Comparison of ENCODE assay signal across 8 cellular contexts in genomic region chr5:177134653-177135225, GRCh38. TPM values are rescaled to one million over a fixed set of nuclear protein-coding genes. Genes with fewer than 3 reads are reported as not detected.
DNase-seq lines count a peak whose midpoint lies in the region; ATAC-seq and TF ChIP-seq lines count a peak whose summit lies in the region.

No MANE protein-coding gene starts in this region.

- no peaks in the 10 kb centered on the region for H3K9me3 Mint-ChIP-seq in memory B cell

- 12% methylated on average over 13 of the region's 13 CpGs for WGBS in aorta, 2 donors

- H3K9me3 ChIP-seq in ascending aorta, result no peaks in the 10 kb centered on the region
- H3K9me3 ChIP-seq in aorta (ENCODE audit: control insufficient read depth, low read length), result no peaks in the 10 kb centered on the region

- peak; percentile 26 for DNase-seq in HT-29 (ENCODE audit: low spot score)
- no peak for DNase-seq in ascending aorta (ENCODE audit: low spot score in 2 of 2)
- no peak for DNase-seq in memory B cell (ENCODE audit: low spot score in 2 of 2)
- DNase-seq in aorta, result no peak
- DNase-seq in HCEC 1CT, result no peak
- no peak for DNase-seq in OCI-M2 (lab: John Stamatoyannopoulos, UW; ENCODE audit: unreplicated experiment)

- no peaks in the 10 kb centered on the region for H3K27me3 Mint-ChIP-seq in memory B cell

- H3K27ac Mint-ChIP-seq in memory B cell, result peak overlapping the region; percentile 91

- H3K79me2 ChIP-seq in ACC112 (ENCODE audit: control insufficient read depth, insufficient read depth, low read length, unreplicated experiment), result peaks cover 48% of the 10 kb centered on the region

- peak overlapping the region; percentile 88 for H3K4me3 Mint-ChIP-seq in memory B cell

- intact Hi-C loops in ascending aorta (cut with DNase I) (loop anchor here (1.0 to 5.0 kb wide), 2 partner anchors 18 to 168 kb away; partner anchors contain the start of genes PRELID1 and RAB24), aorta (cut with DNase I) (no loop called here)

- H3K36me3 ChIP-seq in ACC112 (ENCODE audit: insufficient read depth, low read length), result peaks cover 13% of the 10 kb centered on the region
- H3K36me3 ChIP-seq in ascending aorta, result peaks cover 9 to 25% of the 10 kb centered on the region in 2 donors
- peaks cover 0 to 4% of the 10 kb centered on the region in 2 donors for H3K36me3 ChIP-seq in aorta (ENCODE audit: control insufficient read depth in 1 of 2, insufficient read depth in 2 of 2, low read length in 1 of 2)

- no peak for ATAC-seq in memory B cell (ENCODE audit: low read depth)
- ATAC-seq in aorta (ENCODE audit: low FRiP score), result no peak
- no peak for ATAC-seq in GM21515 (IDR thresholded peaks at IDR 0.05; ENCODE audit: unreplicated experiment)

- peak overlapping the region; percentile 78 for H2AFZ ChIP-seq in ACC112 (ENCODE audit: low read length, unreplicated experiment)

- H3K4me3 ChIP-seq in ACC112 (ENCODE audit: low read depth, low read length) (peak overlapping the region; percentile 82), ascending aorta (peak overlapping the region; percentile 77 to 89), aorta (ENCODE audit: low read length in 2 of 2) (peak overlapping the region; percentile 89 to 97)

- H3K36me3 Mint-ChIP-seq in memory B cell, result peaks cover 9% of the 10 kb centered on the region

- no peak for TF ChIP-seq CTCF in ascending aorta (IDR thresholded peaks at IDR 0.05)

- no peak overlapping the region for H3K27ac ChIP-seq in ACC112 (ENCODE audit: low read depth, low read length)
- H3K27ac ChIP-seq in ascending aorta, result peak overlapping the region; percentile 87 to 95
- peak overlapping the region in 1 of 2 donors; percentile 77 for H3K27ac ChIP-seq in aorta (ENCODE audit: low read depth in 1 of 2, low read length in 2 of 2)

- no peaks in the 10 kb centered on the region for H3K27me3 ChIP-seq in ACC112 (ENCODE audit: insufficient read depth, low read length)
- no peaks in the 10 kb centered on the region for H3K27me3 ChIP-seq in ascending aorta
- H3K27me3 ChIP-seq in aorta (ENCODE audit: control insufficient read depth in 1 of 2, insufficient read depth in 2 of 2, low read length in 1 of 2), result no peaks in the 10 kb centered on the region

- H3K4me1 Mint-ChIP-seq in memory B cell, result peaks cover 16% of the 10 kb centered on the region

- H3K4me1 ChIP-seq in ACC112 (ENCODE audit: control insufficient read depth, insufficient read depth, low read length, unreplicated experiment), result peaks cover 25% of the 10 kb centered on the region
- peaks cover 10 to 41% of the 10 kb centered on the region in 2 donors for H3K4me1 ChIP-seq in ascending aorta
- H3K4me1 ChIP-seq in aorta (ENCODE audit: control insufficient read depth in 1 of 2, insufficient read depth in 2 of 2, low read length in 2 of 2), result peaks cover 0 to 7% of the 10 kb centered on the region in 2 donors

RNA-seq across cellular contexts. Expression of gene NSD1, which starts 1.2 kb away (rescaled TPM):
- 21.9 and 29.4 TPM in 2 replicates for total RNA-seq in HT-29 (2014; rRNA removed; shearing (Covaris generic))
- total RNA-seq in ascending aorta, result 22.7 TPM
- 10 to 100 TPM; 63.7 to 96.9 TPM for total RNA-seq in aorta
- polyA plus RNA-seq in aorta, result 1 to 10 TPM; 6.8 to 6.9 TPM

RNA-seq across cellular contexts. Expression of gene FGFR4, which starts 48.0 kb away (rescaled TPM):
- 145 and 158 TPM in 2 replicates for total RNA-seq in HT-29 (2014; rRNA removed; shearing (Covaris generic))
- 0.85 TPM for total RNA-seq in ascending aorta
- under 1 TPM; 0.23 to 0.57 TPM for total RNA-seq in aorta
- polyA plus RNA-seq in aorta, result under 1 TPM; 0.18 to 0.50 TPM

Comparison
In these comparisons a context has a peak if more than half of its experiments do, and no peak if none do; other contexts are left out.
1. RNA of gene FGFR4, which starts 48.0 kb away (total RNA-seq): 145 to 158 TPM in HT-29; 0.85 TPM in ascending aorta (single experiment) and 0.23 to 0.57 TPM in aorta; every median in the first group is over 10 times any median in the second.
2. Peak in every context shown above with its lines, with median percentiles within 50 percentile points of each other: H3K4me3 ChIP-seq.